1 cellular context compared by ENCODE assay signal in the genomic region with DNA sequence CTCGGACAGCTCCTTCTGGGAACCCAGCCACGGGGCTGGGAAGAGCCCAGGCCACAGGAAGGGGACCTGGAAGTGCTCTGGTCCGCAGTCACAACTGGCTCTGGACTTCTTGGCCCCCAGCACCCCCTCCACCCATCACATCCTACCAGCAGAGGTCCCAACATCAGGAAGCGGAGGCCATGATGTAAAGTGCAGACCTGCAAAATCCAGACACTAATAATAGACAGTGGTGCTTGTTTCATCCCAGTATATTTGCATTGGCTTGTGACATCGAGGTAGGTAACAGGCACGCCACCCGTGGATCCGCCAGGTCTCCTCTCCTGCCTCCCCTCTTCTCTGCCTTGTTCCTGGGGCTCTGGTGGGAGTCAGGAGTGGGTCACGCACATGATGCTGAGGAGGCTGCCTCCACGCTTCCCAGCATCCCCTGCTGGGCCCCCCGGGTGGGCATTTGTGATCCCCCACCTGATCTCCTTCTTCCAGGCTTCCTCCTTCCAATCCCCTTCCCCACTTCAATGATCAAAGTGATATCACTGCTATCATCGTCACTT.
TF ChIP-seq lines count a peak whose summit lies in the region.

No MANE protein-coding gene starts in this region.

TF ChIP-seq in H1, 55 proteins besides CTCF, POLR2A, EP300 and RAD21:
- TF ChIP-seq CREB1 (IDR thresholded peaks at IDR 0.05) (no peak), POU5F1 (IDR thresholded peaks at IDR 0.05; ENCODE audit: low read depth, low read length) (no peak), SP1 (IDR thresholded peaks at IDR 0.05; ENCODE audit: low read depth, low read length) (no peak), RXRA (IDR thresholded peaks at IDR 0.05; ENCODE audit: insufficient read depth, low read depth, low read length) (no peak), KDM4A (IDR thresholded peaks at IDR 0.05; ENCODE audit: low read depth, low read length, severe bottlenecking) (no peak), SUZ12 (IDR thresholded peaks at IDR 0.05; ENCODE audit: low read length) (no peak), ASH2L (IDR thresholded peaks at IDR 0.05; ENCODE audit: low read length) (no peak), MAX (IDR thresholded peaks at IDR 0.05) (no peak), YY1 (IDR thresholded peaks at IDR 0.05; ENCODE audit: low read depth, low read length) (no peak), POLR2AphosphoS5 (IDR thresholded peaks at IDR 0.05; ENCODE audit: low read depth, low read length) (no peak), FOSL1 (IDR thresholded peaks at IDR 0.05; ENCODE audit: insufficient read depth, low read depth, low read length) (no peak), PHF8 (conservative IDR thresholded peaks at IDR 0.05; ENCODE audit: low read depth, low read length) (no peak), CEBPB (IDR thresholded peaks at IDR 0.05; ENCODE audit: low read depth, low read length) (no peak), BACH1 (IDR thresholded peaks at IDR 0.05; ENCODE audit: low read length) (no peak), SAP30 (IDR thresholded peaks at IDR 0.05; ENCODE audit: insufficient read depth, insufficient replicate concordance, low read length) (no peak)
